25 cellular contexts compared by ENCODE assay signal in the genomic region with DNA sequence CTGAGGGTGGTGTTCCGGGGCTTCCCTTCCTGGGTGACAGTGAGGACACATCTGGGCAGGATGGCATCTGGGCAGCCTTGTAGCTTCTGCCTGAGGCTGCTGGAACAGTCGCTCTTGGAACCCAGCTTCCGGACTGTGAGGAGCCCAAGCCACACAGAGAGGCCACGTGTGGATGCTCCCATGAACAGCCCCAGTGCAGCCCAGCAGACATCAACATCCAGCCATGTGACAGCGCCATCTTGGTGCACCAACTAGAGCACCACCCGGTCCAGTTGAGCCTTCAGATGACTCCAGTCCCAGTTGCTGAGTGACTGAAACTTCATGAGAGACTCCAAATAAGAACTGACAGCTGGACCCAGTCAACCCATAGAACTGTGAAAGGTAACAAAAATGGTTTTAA. TPM values are rescaled to one million over a fixed set of nuclear protein-coding genes. Genes with fewer than 3 reads are reported as not detected.
DNase-seq lines count a peak whose midpoint lies in the region; ATAC-seq, FAIRE-seq and TF ChIP-seq lines count a peak whose summit lies in the region.
"Had no signal": no experiment of that assay in that cellular context is flagged by ENCODE, and none has a peak within 500 bp of the region (broad histone marks: within the 10 kb centered on the region; RNA-seq: fewer than 3 reads in every experiment).

No MANE protein-coding gene starts in this region.

- DNase-seq in HepG2 (ENCODE audit: low spot score), result no peak
- DNase-seq in right lobe of liver, result no peak
- peak; percentile 53 for DNase-seq in chondrocyte (ENCODE audit: low spot score)
- DNase-seq in upper lobe of right lung, result no peak
- DNase-seq in NCI-H187 treated with DMSO at 0.1 percent for 48 hours (lab: John Stamatoyannopoulos, UW), result no peak
- no peak for DNase-seq in NCI-H226
- DNase-seq: ACHN; AML-193; BE2C; CD4-positive, alpha-beta T cell; CD8-positive, alpha-beta memory T cell; DMS 273 treated with DMSO at 0.1 percent for 48 hours; DMS79; EL; GDM1; HFFc6 had no signal

- no peak overlapping the region for H3K4me3 Mint-ChIP-seq in chondrocyte (ENCODE audit: unreplicated experiment)
- H3K4me3 Mint-ChIP-seq: CD14-positive monocyte; CD4-positive, alpha-beta T cell; CD8-positive, alpha-beta memory T cell; GM23338; HFFc6 had no signal

- no peak for TF ChIP-seq RAD21 in HepG2 (CRISPR knock-in tag; IDR thresholded peaks at IDR 0.05)

- H3K36me3 Mint-ChIP-seq in chondrocyte (ENCODE audit: low read depth), result no peaks in the 10 kb centered on the region
- H3K36me3 Mint-ChIP-seq: CD8-positive, alpha-beta memory T cell had no signal

- no TSS peak for BruUV-seq in HepG2 (replicated peaks; lab: Mats Ljungman, UMichigan)

- no peaks in the 10 kb centered on the region for H4K20me1 ChIP-seq in HepG2 (ENCODE audit: insufficient read depth, low read length)
- H4K20me1 ChIP-seq: BLaER1 treated with 17β-estradiol and CSF1 and Interleukin-3, amounts not matched to agents 10 nM and 100 nM had no signal

- whole genome bisulfite sequencing in HepG2 (ENCODE audit: low lambda C conversion rate), result 67% methylated on average over 2 of the region's 6 CpGs
- 90% methylated on average over 2 of the region's 6 CpGs for WGBS in right lobe of liver (ENCODE audit: insufficient coverage, low coverage, low lambda C conversion rate, missing lambda C conversion rate)

- no peaks in the 10 kb centered on the region; a peak in 1 of 5 replicates for H3K27me3 ChIP-seq in HepG2 (ENCODE audit: control insufficient read depth in 1 of 2, insufficient read depth in 2 of 2, low read length in 2 of 2)
- no peaks in the 10 kb centered on the region for H3K27me3 ChIP-seq in right lobe of liver
- H3K27me3 ChIP-seq in upper lobe of right lung, result no peaks in the 10 kb centered on the region
- H3K27me3 ChIP-seq: BE2C; BLaER1 treated with 17β-estradiol and CSF1 and Interleukin-3, amounts not matched to agents 10 nM and 100 nM had no signal

- no peak overlapping the region for H2AFZ ChIP-seq in HepG2 (ENCODE audit: low read length)
- H2AFZ ChIP-seq: GM23338 had no signal

- H3K36me3 ChIP-seq in HepG2 (replicated peaks in 1 of 2; ENCODE audit: control insufficient read depth in 1 of 2, insufficient read depth in 2 of 2, low read length in 2 of 2) (no peaks in the 10 kb centered on the region), right lobe of liver (no peaks in the 10 kb centered on the region), upper lobe of right lung (no peaks in the 10 kb centered on the region)
- H3K36me3 ChIP-seq: BE2C; BLaER1 treated with 17β-estradiol and CSF1 and Interleukin-3, amounts not matched to agents 10 nM and 100 nM; HAP-1 had no signal

- CTCF ChIA-PET in HepG2 (lab: Yijun Ruan, JAX; ENCODE audit: low intra/inter-chr PET ratio, low total read pairs), result no interaction called here

- H3K9me3 ChIP-seq in HepG2 (ENCODE audit: low read length) (no peaks in the 10 kb centered on the region), right lobe of liver (no peaks in the 10 kb centered on the region), upper lobe of right lung (no peaks in the 10 kb centered on the region)
- H3K9me3 ChIP-seq: BE2C; BLaER1 treated with 17β-estradiol and CSF1 and Interleukin-3, amounts not matched to agents 10 nM and 100 nM had no signal

- no peak for ATAC-seq in HepG2
- no peak for ATAC-seq in right lobe of liver
- peak; percentile 9 for ATAC-seq in upper lobe of right lung
- ATAC-seq: GM23338 had no signal

- H3K4me1 Mint-ChIP-seq in chondrocyte (ENCODE audit: low read depth), result no peaks in the 10 kb centered on the region
- H3K4me1 Mint-ChIP-seq: CD14-positive monocyte; CD8-positive, alpha-beta memory T cell had no signal

- H3K27ac ChIP-seq in HepG2 (ENCODE audit: extremely low read length, insufficient read depth, low read length), result no peak overlapping the region
- H3K27ac ChIP-seq in right lobe of liver, result no peak overlapping the region
- no peak overlapping the region for H3K27ac ChIP-seq in upper lobe of right lung
- H3K27ac ChIP-seq: 22Rv1; BLaER1 treated with 17β-estradiol and CSF1 and Interleukin-3, amounts not matched to agents 10 nM and 100 nM had no signal

- no peaks in the 10 kb centered on the region for H3K79me2 ChIP-seq in HepG2 (ENCODE audit: insufficient read depth, low read length)

- H3K4me1 ChIP-seq in HepG2 (ENCODE audit: insufficient read depth, low read length) (peaks cover 4% of the 10 kb centered on the region; the same call in 1 of the 2 replicates), right lobe of liver (no peaks in the 10 kb centered on the region), upper lobe of right lung (no peaks in the 10 kb centered on the region)
- H3K4me1 ChIP-seq: BE2C; BLaER1 treated with 17β-estradiol and CSF1 and Interleukin-3, amounts not matched to agents 10 nM and 100 nM; HAP-1 had no signal

- intact Hi-C loops in HepG2 (cut with micrococcal nuclease; ENCODE audit: unreplicated experiment), result no loop called here
- intact Hi-C loops in right lobe of liver (cut with DNase I), result no loop called here
- intact Hi-C loops in upper lobe of right lung (cut with DNase I), result no loop called here

- H3K27me3 Mint-ChIP-seq in chondrocyte (ENCODE audit: low read depth), result peaks cover 7% of the 10 kb centered on the region
- H3K27me3 Mint-ChIP-seq: CD4-positive, alpha-beta T cell had no signal

- no peaks in the 10 kb centered on the region for H3K9me3 Mint-ChIP-seq in chondrocyte (ENCODE audit: low read depth)
- H3K9me3 Mint-ChIP-seq: CD4-positive, alpha-beta T cell; CD8-positive, alpha-beta memory T cell; GM23338; HFFc6 had no signal

- TF ChIP-seq EP300 in HepG2 (IDR thresholded peaks at IDR 0.05; ENCODE audit: low read depth in 2 of 2, low read length in 2 of 2) (no peak), HepG2 (CRISPR knock-in tag; IDR thresholded peaks at IDR 0.05; ENCODE audit: borderline replicate concordance) (no peak)

- H3K9ac ChIP-seq in HepG2 (ENCODE audit: insufficient read depth, low read depth, low read length), result no peak overlapping the region
- H3K9ac ChIP-seq: BLaER1 treated with 17β-estradiol and CSF1 and Interleukin-3, amounts not matched to agents 10 nM and 100 nM had no signal

- H3K27ac Mint-ChIP-seq in chondrocyte (ENCODE audit: unreplicated experiment), result no peak overlapping the region
- H3K27ac Mint-ChIP-seq: CD14-positive monocyte; CD4-positive, alpha-beta T cell; CD8-positive, alpha-beta memory T cell; GM23338; HFFc6 had no signal

- H3K4me3 ChIP-seq in HepG2 (replicated peaks in 1 of 3; ENCODE audit: insufficient read depth in 1 of 3, low read depth in 2 of 3, low read length in 3 of 3) (no peak overlapping the region), right lobe of liver (no peak overlapping the region), upper lobe of right lung (no peak overlapping the region)
- H3K4me3 ChIP-seq: BLaER1 treated with 17β-estradiol and CSF1 and Interleukin-3, amounts not matched to agents 10 nM and 100 nM; GM23338; HAP-1 had no signal

- TF ChIP-seq CTCF in HepG2 (CRISPR knock-in tag; IDR thresholded peaks at IDR 0.05) (no peak), right lobe of liver (IDR thresholded peaks at IDR 0.05) (no peak), chondrocyte (IDR thresholded peaks at IDR 0.05) (no peak), upper lobe of right lung (IDR thresholded peaks at IDR 0.05) (no peak)

- TF ChIP-seq POLR2A in HepG2 (IDR thresholded peaks at IDR 0.05; ENCODE audit: insufficient read depth in 1 of 2, low read depth in 2 of 2, low read length in 2 of 2) (no peak), right lobe of liver (IDR thresholded peaks at IDR 0.05) (no peak)

- no peak for FAIRE-seq in HepG2 (lab: Jason Lieb, UNC)
- FAIRE-seq: A204.1, D721Med, GM12891, GM18507 had no signal

- POLR2A ChIA-PET in HepG2 (lab: Yijun Ruan, JAX), result interaction anchor here (1.5 kb wide), 1 partner anchor 10 kb away, joined by 4 read pairs; no protein-coding TSS in a partner anchor

- in situ Hi-C loops in HepG2 (cut with HindIII; ENCODE audit: extremely low pct_ligation_motif_present, low pct_unique_long_range_greater_than_20kb), result no loop called here

- H3K4me2 ChIP-seq in HepG2 (ENCODE audit: low read depth, low read length), result no peak overlapping the region
- H3K4me2 ChIP-seq: BLaER1 treated with 17β-estradiol and CSF1 and Interleukin-3, amounts not matched to agents 10 nM and 100 nM; GM23338 had no signal

TF ChIP-seq in HepG2, 621 proteins besides CTCF, POLR2A, EP300 and RAD21:
- TF ChIP-seq ZNF768 (CRISPR knock-in tag; IDR thresholded peaks at IDR 0.05) (peak; percentile 59; the same call in 1 of the 2 replicates), KDM2A (CRISPR knock-in tag; IDR thresholded peaks at IDR 0.05; ENCODE audit: borderline replicate concordance, low read depth) (no peak)

RNA-seq across cellular contexts. Expression of gene CTSH, which starts 15.5 kb away (rescaled TPM):
- total RNA-seq in HepG2 (2016; rRNA removed; fragmentation: Illumina TruSeq; extraction: Trizol) (145 and 265 TPM in 2 replicates), right lobe of liver (100 to 1,000 TPM in 2 of 6 experiments, 10 to 100 TPM in 4; 32.0 to 183 (median 98.1) TPM), chondrocyte (12.0 to 22.5 TPM (median 22.0 TPM) in 3 replicates), upper lobe of right lung (1,018 TPM)
- 38.3 and 41.8 TPM in 2 replicates for total RNA-seq in HepG2 (2016; cell fraction: cytosol; rRNA removed; fragmentation: Illumina TruSeq; extraction: Trizol; ENCODE audit: low read depth)
- total RNA-seq in HepG2 (2016; cell fraction: insoluble cytoplasmic fraction; rRNA removed; fragmentation: Illumina TruSeq; extraction: Trizol), result 147 and 263 TPM in 2 replicates
- total RNA-seq in HepG2 (2016; cell fraction: membrane; rRNA removed; fragmentation: Illumina TruSeq; extraction: Trizol), result 76.7 and 76.8 TPM in 2 replicates
- total RNA-seq in HepG2 (2016; cell fraction: nucleus; rRNA removed; fragmentation: Illumina TruSeq; extraction: Trizol), result 192 and 212 TPM in 2 replicates
- 653 and 707 TPM in 2 replicates for polyA plus RNA-seq in HepG2 (2011; rRNA removed)
- polyA plus RNA-seq in HepG2 (2011; cell fraction: cytosol; rRNA removed), result 619 and 690 TPM in 2 replicates
- 438 and 468 TPM in 2 replicates for polyA plus RNA-seq in HepG2 (2011; cell fraction: nucleus; rRNA removed)
- polyA plus RNA-seq in HepG2 (2012), result 370 and 429 TPM in 2 replicates
- polyA plus RNA-seq in HepG2 (2016; cell fraction: cytosol; fragmentation: Illumina TruSeq; extraction: Trizol; ENCODE audit: low read depth), result 85.5 and 99.3 TPM in 2 replicates
- 143 and 146 TPM in 2 replicates for polyA plus RNA-seq in HepG2 (2016; cell fraction: insoluble cytoplasmic fraction; fragmentation: Illumina TruSeq; extraction: Trizol; ENCODE audit: low read depth)
- 90.8 and 95.9 TPM in 2 replicates for polyA plus RNA-seq in HepG2 (2016; cell fraction: membrane; fragmentation: Illumina TruSeq; extraction: Trizol; ENCODE audit: low read depth)
- polyA plus RNA-seq in HepG2 (2016; cell fraction: nucleus; fragmentation: Illumina TruSeq; extraction: Trizol; ENCODE audit: insufficient read depth, low read depth), result 337 and 346 TPM in 2 replicates
- 0.44 and 261 TPM in 2 replicates for polyA minus RNA-seq in HepG2 (2011; rRNA and poly(A)+ RNA removed; ENCODE audit: low replicate concordance)
- 172 and 190 TPM in 2 replicates for polyA minus RNA-seq in HepG2 (2011; cell fraction: cytosol; rRNA and poly(A)+ RNA removed)
- 126 and 165 TPM in 2 replicates for polyA minus RNA-seq in HepG2 (2011; cell fraction: nucleus; rRNA and poly(A)+ RNA removed)
